ENCODE assay signal across 1 cellular context in genomic region chr4:17809667-17810066, GRCh38.
TF ChIP-seq lines count a peak whose summit lies in the region.

No MANE protein-coding gene starts in this region.

TF ChIP-seq in endothelial cell of umbilical vein, 7 proteins besides CTCF, POLR2A, EP300 and RAD21:
- no peak for TF ChIP-seq FOS (IDR thresholded peaks at IDR 0.05; ENCODE audit: borderline replicate concordance, insufficient read depth, low read length)
- TF ChIP-seq GATA2 (IDR thresholded peaks at IDR 0.05; ENCODE audit: insufficient read depth, insufficient read length, low read depth, low read length): peak; percentile 54
- TF ChIP-seq POLR2AphosphoS5 (IDR thresholded peaks at IDR 0.05; ENCODE audit: insufficient read depth, low read depth, low read length): no peak
